9 cellular contexts compared by ENCODE assay signal in genomic region chr19:35236638-35237400, GRCh38. TPM values are rescaled to one million over a fixed set of nuclear protein-coding genes. Genes with fewer than 3 reads are reported as not detected.
A peak's percentile ranks its signal among the peaks of the same experiment; 100 is the strongest.
DNase-seq lines count a peak whose midpoint lies in the region; ATAC-seq and TF ChIP-seq lines count a peak whose summit lies in the region.
"Had no signal": no experiment of that assay in that cellular context is flagged by ENCODE, and none has a peak within 500 bp of the region (broad histone marks: within the 10 kb centered on the region; RNA-seq: fewer than 3 reads in every experiment).

No MANE protein-coding gene starts in this region.

- H3K4me1 ChIP-seq in Karpas-422 (ENCODE audit: low read length), result no peaks in the 10 kb centered on the region
- H3K4me1 ChIP-seq in tibial nerve, result peaks cover 0 to 4% (median 0%) of the 10 kb centered on the region in 4 donors

- CTCF ChIA-PET in activated naive CD4-positive, alpha-beta T cell treated with anti-CD3 and anti-CD28 coated beads for 36 hours (lab: Charles Lee), result interaction anchor here (0.9 to 1.5 kb wide), 4 partner anchors 12 to 270 kb away, joined by 3 read pairs; no protein-coding TSS in a partner anchor
- CTCF ChIA-PET in activated CD4-positive, alpha-beta memory T cell treated with anti-CD3 and anti-CD28 coated beads for 36 hours (lab: Charles Lee), result interaction anchor here (1.2 to 1.5 kb wide), 4 partner anchors 75 to 232 kb away, joined by 3 to 5 read pairs (median 4); no protein-coding TSS in a partner anchor

- H3K9ac ChIP-seq in Karpas-422 (ENCODE audit: low read length), result no peak overlapping the region

- no peak overlapping the region for H3K4me2 ChIP-seq in Karpas-422 (ENCODE audit: low read depth, low read length, poor library complexity, severe bottlenecking)

- TF ChIP-seq POLR2A in tibial nerve (IDR thresholded peaks at IDR 0.05), result no peak

- TF ChIP-seq EP300 in tibial nerve (IDR thresholded peaks at IDR 0.05), result no peak

- H3K27ac ChIP-seq in Karpas-422 (ENCODE audit: low read length), result no peak overlapping the region
- no peak overlapping the region for H3K27ac ChIP-seq in tibial nerve

- POLR2A ChIA-PET in activated CD4-positive, alpha-beta memory T cell treated with anti-CD3 and anti-CD28 coated beads for 36 hours (lab: Charles Lee), result interaction anchor here (2.3 kb wide), 1 partner anchor 83 kb away, joined by 5 read pairs; the partner anchor contains the start of gene FXYD5

- peak; percentile 53 for DNase-seq in activated naive CD4-positive, alpha-beta T cell treated with anti-CD3 and anti-CD28 coated beads for 36 hours
- DNase-seq in activated naive CD4-positive, alpha-beta T cell treated with Interleukin-2 at 50 U/mL for 16 hours, result no peak
- peak; percentile 73 for DNase-seq in Karpas-422
- peak; percentile 47 for DNase-seq in activated CD4-positive, alpha-beta memory T cell treated with anti-CD3 and anti-CD28 coated beads for 36 hours
- DNase-seq in posterior vena cava (ENCODE audit: low spot score), result peak; percentile 24
- no peak for DNase-seq in tibial nerve (ENCODE audit: low spot score in 2 of 2)
- DNase-seq: NK-92 treated with Interleukin-12 subunit alpha and Interleukin-12 subunit beta, amount 100 ng/mL, for 24 hours had no signal

- peaks cover 24% of the 10 kb centered on the region for H3K4me1 Mint-ChIP-seq in activated naive CD4-positive, alpha-beta T cell treated with anti-CD3 and anti-CD28 coated beads for 36 hours (ENCODE audit: low read depth)
- H3K4me1 Mint-ChIP-seq in activated CD4-positive, alpha-beta memory T cell treated with anti-CD3 and anti-CD28 coated beads for 36 hours (ENCODE audit: low read depth), result peaks cover 32% of the 10 kb centered on the region

- no peak for TF ChIP-seq CTCF in tibial nerve (IDR thresholded peaks at IDR 0.05)

- H3K9me2 ChIP-seq in Karpas-422 (replicated peaks; ENCODE audit: insufficient read depth, low read length), result no peaks in the 10 kb centered on the region

- no peak overlapping the region for H3K27ac Mint-ChIP-seq in activated naive CD4-positive, alpha-beta T cell treated with anti-CD3 and anti-CD28 coated beads for 36 hours
- no peak overlapping the region for H3K27ac Mint-ChIP-seq in activated CD4-positive, alpha-beta memory T cell treated with anti-CD3 and anti-CD28 coated beads for 36 hours

- no peaks in the 10 kb centered on the region for H3K27me3 ChIP-seq in Karpas-422 (ENCODE audit: low read length)
- no peaks in the 10 kb centered on the region for H3K27me3 ChIP-seq in tibial nerve

- H3K27me3 Mint-ChIP-seq in activated naive CD4-positive, alpha-beta T cell treated with anti-CD3 and anti-CD28 coated beads for 36 hours (ENCODE audit: low read depth), result no peaks in the 10 kb centered on the region
- no peaks in the 10 kb centered on the region for H3K27me3 Mint-ChIP-seq in activated CD4-positive, alpha-beta memory T cell treated with anti-CD3 and anti-CD28 coated beads for 36 hours

- WGBS in tibial nerve, 2 donors, result 74 to 76% methylated on average over 6 of the region's 6 CpGs

- no peaks in the 10 kb centered on the region for H4K20me1 ChIP-seq in Karpas-422 (ENCODE audit: insufficient read depth, low read depth, low read length)

- H3K36me3 Mint-ChIP-seq in activated naive CD4-positive, alpha-beta T cell treated with anti-CD3 and anti-CD28 coated beads for 36 hours (ENCODE audit: low read depth), result peaks cover 4% of the 10 kb centered on the region
- peaks cover 7% of the 10 kb centered on the region for H3K36me3 Mint-ChIP-seq in activated CD4-positive, alpha-beta memory T cell treated with anti-CD3 and anti-CD28 coated beads for 36 hours

- H3K36me3 ChIP-seq in Karpas-422 (ENCODE audit: insufficient read depth, low read length) (no peaks in the 10 kb centered on the region), tibial nerve (no peaks in the 10 kb centered on the region)

- no peaks in the 10 kb centered on the region for H3K79me2 ChIP-seq in Karpas-422 (ENCODE audit: low read length)

- no peak overlapping the region for H2AFZ ChIP-seq in Karpas-422 (ENCODE audit: low read length)

- H3K9me3 ChIP-seq in Karpas-422 (ENCODE audit: low read length) (no peaks in the 10 kb centered on the region; the same call in 1 of the 2 replicates), tibial nerve (peaks cover 0 to 12% (median 3%) of the 10 kb centered on the region in 4 donors)

- H3K4me3 ChIP-seq in Karpas-422 (ENCODE audit: low read length), result no peak overlapping the region
- no peak overlapping the region for H3K4me3 ChIP-seq in tibial nerve

- peaks cover 7% of the 10 kb centered on the region for H3K9me3 Mint-ChIP-seq in activated naive CD4-positive, alpha-beta T cell treated with anti-CD3 and anti-CD28 coated beads for 36 hours
- peaks cover 9% of the 10 kb centered on the region for H3K9me3 Mint-ChIP-seq in activated CD4-positive, alpha-beta memory T cell treated with anti-CD3 and anti-CD28 coated beads for 36 hours

- no peak for ATAC-seq in HG02623 (IDR thresholded peaks at IDR 0.05; ENCODE audit: unreplicated experiment)
- no peak for ATAC-seq in GM18868 (IDR thresholded peaks at IDR 0.05; ENCODE audit: unreplicated experiment)

- H3K4me3 Mint-ChIP-seq in activated naive CD4-positive, alpha-beta T cell treated with anti-CD3 and anti-CD28 coated beads for 36 hours, result no peak overlapping the region
- no peak overlapping the region for H3K4me3 Mint-ChIP-seq in activated CD4-positive, alpha-beta memory T cell treated with anti-CD3 and anti-CD28 coated beads for 36 hours

- intact Hi-C loops in activated naive CD4-positive, alpha-beta T cell treated with anti-CD3 and anti-CD28 coated beads for 36 hours (cut with micrococcal nuclease), result no loop called here
- intact Hi-C loops in activated CD4-positive, alpha-beta memory T cell treated with anti-CD3 and anti-CD28 coated beads for 36 hours (cut with micrococcal nuclease), result no loop called here
- intact Hi-C loops in posterior vena cava (cut with DNase I), result loop anchor here in 1 of 2 donors (2.0 kb wide), 1 partner anchor 58 kb away; no protein-coding TSS in a partner anchor

RNA-seq across cellular contexts. Expression of gene FAM187B, which starts 8.3 kb away (rescaled TPM):
- total RNA-seq in activated naive CD4-positive, alpha-beta T cell treated with anti-CD3 and anti-CD28 coated beads for 36 hours, result not detected
- total RNA-seq in Karpas-422 (2014; rRNA removed; shearing (Covaris generic); ENCODE audit: low replicate concordance), result not detected in 2 replicates
- under 1 TPM in 1 of 2 experiments, not detected in 1; 0.19 TPM for total RNA-seq in activated CD4-positive, alpha-beta memory T cell treated with anti-CD3 and anti-CD28 coated beads for 36 hours
- total RNA-seq in posterior vena cava (not detected), tibial nerve (not detected)

RNA-seq across cellular contexts. Expression of gene LSR, which starts 12.0 kb away (rescaled TPM):
- 10 to 100 TPM in 1 of 2 experiments, 1 to 10 TPM in 1; 8.2 to 11.2 TPM for total RNA-seq in activated naive CD4-positive, alpha-beta T cell treated with anti-CD3 and anti-CD28 coated beads for 36 hours
- 0.63 and 1.2 TPM in 2 replicates for total RNA-seq in Karpas-422 (2014; rRNA removed; shearing (Covaris generic); ENCODE audit: low replicate concordance)
- total RNA-seq in activated CD4-positive, alpha-beta memory T cell treated with anti-CD3 and anti-CD28 coated beads for 36 hours, result 10 to 100 TPM; 25.4 to 28.7 TPM
- total RNA-seq in posterior vena cava (1 to 10 TPM; 5.1 to 5.5 TPM), tibial nerve (10 to 100 TPM in 2 of 4 donors, 1 to 10 TPM in 2; 3.1 to 34.9 (median 19.1) TPM)

RNA-seq across cellular contexts. Expression of gene USF2, which starts 31.9 kb away (rescaled TPM):
- total RNA-seq in activated naive CD4-positive, alpha-beta T cell treated with anti-CD3 and anti-CD28 coated beads for 36 hours, result 100 to 1,000 TPM; 136 to 144 TPM
- total RNA-seq in Karpas-422 (2014; rRNA removed; shearing (Covaris generic); ENCODE audit: low replicate concordance), result 97.9 and 224 TPM in 2 replicates
- 100 to 1,000 TPM; 117 to 121 TPM for total RNA-seq in activated CD4-positive, alpha-beta memory T cell treated with anti-CD3 and anti-CD28 coated beads for 36 hours
- total RNA-seq in posterior vena cava, result 10 to 100 TPM; 78.9 to 88.0 TPM
- 100 to 1,000 TPM in 3 of 4 donors, 10 to 100 TPM in 1; 98.5 to 172 (median 128) TPM for total RNA-seq in tibial nerve

RNA-seq across cellular contexts. Expression of gene HAMP, which starts 45.5 kb away (rescaled TPM):
- total RNA-seq in activated naive CD4-positive, alpha-beta T cell treated with anti-CD3 and anti-CD28 coated beads for 36 hours, result under 1 TPM; 0.19 to 0.86 TPM
- total RNA-seq in Karpas-422 (2014; rRNA removed; shearing (Covaris generic); ENCODE audit: low replicate concordance), result 0.45 TPM in 1 of 2 replicates, not detected in the other
- not detected for total RNA-seq in activated CD4-positive, alpha-beta memory T cell treated with anti-CD3 and anti-CD28 coated beads for 36 hours
- total RNA-seq in posterior vena cava (not detected), tibial nerve (1 to 10 TPM in 1 of 4 donors, not detected in 3; 2.9 TPM)

RNA-seq across cellular contexts. Expression of gene MAG, which starts 55.1 kb away (rescaled TPM):
- total RNA-seq in activated naive CD4-positive, alpha-beta T cell treated with anti-CD3 and anti-CD28 coated beads for 36 hours, result under 1 TPM; 0.19 to 0.77 TPM
- total RNA-seq in Karpas-422 (2014; rRNA removed; shearing (Covaris generic); ENCODE audit: low replicate concordance), result 0.36 TPM in 1 of 2 replicates, not detected in the other
- total RNA-seq in activated CD4-positive, alpha-beta memory T cell treated with anti-CD3 and anti-CD28 coated beads for 36 hours, result under 1 TPM; 0.43 to 0.44 TPM
- total RNA-seq in posterior vena cava (not detected), tibial nerve (10 to 100 TPM; 31.8 to 49.6 (median 38.4) TPM)

Comparison
In these comparisons a context has a peak if more than half of its experiments do, and no peak if none do; other contexts are left out.
1. DNase-seq: peak in activated naive CD4-positive, alpha-beta T cell treated with anti-CD3 and anti-CD28 coated beads for 36 hours (single experiment), Karpas-422 (single experiment), activated CD4-positive, alpha-beta memory T cell treated with anti-CD3 and anti-CD28 coated beads for 36 hours (single experiment) and posterior vena cava (single experiment); none in activated naive CD4-positive, alpha-beta T cell treated with Interleukin-2 at 50 U/mL for 16 hours (single experiment) and tibial nerve (0 of 2).